Comparison of ENCODE assay signal across 8 cellular contexts in the genomic region with DNA sequence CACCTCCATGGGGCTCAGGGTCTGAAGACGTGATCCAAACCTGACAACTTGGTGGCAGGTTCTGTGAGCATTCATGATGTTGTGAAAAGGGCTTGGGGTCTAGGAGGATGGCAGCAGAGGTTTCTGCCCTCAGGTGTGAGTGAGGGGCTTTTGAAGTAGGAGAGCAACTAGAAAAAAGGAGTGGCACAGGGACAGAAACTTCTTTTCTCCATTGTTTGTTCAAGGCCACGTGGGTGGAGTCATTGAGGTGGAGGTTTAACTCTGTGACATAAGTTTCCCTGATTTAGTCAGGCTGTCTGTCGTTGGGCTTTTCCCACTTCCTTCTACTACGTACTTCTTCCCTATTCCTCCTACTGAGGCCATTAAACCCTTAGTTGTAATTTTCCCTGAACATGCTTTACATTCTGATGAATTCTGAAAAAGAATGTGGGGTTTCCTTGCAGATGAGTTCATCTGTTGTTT. TPM values are rescaled to one million over a fixed set of nuclear protein-coding genes. Genes with fewer than 3 reads are reported as not detected.
DNase-seq lines count a peak whose midpoint lies in the region; ATAC-seq and TF ChIP-seq lines count a peak whose summit lies in the region.

No MANE protein-coding gene starts in this region.

- peaks cover 31 to 45% of the 10 kb centered on the region in 2 donors for H3K36me3 Mint-ChIP-seq in CD4-positive, alpha-beta memory T cell
- H3K36me3 Mint-ChIP-seq in IgD-negative memory B cell, result peaks cover 18% of the 10 kb centered on the region
- H3K36me3 Mint-ChIP-seq in activated naive CD4-positive, alpha-beta T cell treated with anti-CD3 and anti-CD28 coated beads, Interleukin-2, amount 50 U/mL, for 72 hours, result peaks cover 45 to 53% of the 10 kb centered on the region in 2 donors

- DNase-seq in CD4-positive, alpha-beta memory T cell, result no peak
- peak; percentile 59 to 74 for DNase-seq in activated naive CD4-positive, alpha-beta T cell treated with anti-CD3 and anti-CD28 coated beads, Interleukin-2, amount 50 U/mL, for 72 hours (ENCODE audit: low spot score in 2 of 2)
- DNase-seq in kidney tubule cell (ENCODE audit: low spot score) (peak; percentile 93), testis (no peak), GM13976 (ENCODE audit: low spot score) (no peak), NCI-H1694 (lab: John Stamatoyannopoulos, UW) (no peak)

- peaks cover 7% of the 10 kb centered on the region for H3K36me3 ChIP-seq in CD4-positive, alpha-beta memory T cell (ENCODE audit: insufficient read depth, low read length)
- H3K36me3 ChIP-seq in testis (ENCODE audit: low read depth, missing control alignments), result no peaks in the 10 kb centered on the region

- ATAC-seq in activated naive CD4-positive, alpha-beta T cell treated with anti-CD3 and anti-CD28 coated beads, Interleukin-2, amount 50 U/mL, for 72 hours, result peak; percentile 42 to 52
- ATAC-seq in HG03139 (IDR thresholded peaks at IDR 0.05; ENCODE audit: unreplicated experiment), result no peak

- H3K4me1 Mint-ChIP-seq in CD4-positive, alpha-beta memory T cell, result peaks cover 71 to 86% (median 79%) of the 10 kb centered on the region in 4 donors
- H3K4me1 Mint-ChIP-seq in IgD-negative memory B cell, result peaks cover 64 to 76% (median 76%) of the 10 kb centered on the region in 3 donors

- in situ Hi-C loops in GM13976 (cut with MboI; ENCODE audit: low sequenced_read_pairs, unreplicated experiment), result no loop called here

- no peaks in the 10 kb centered on the region for H3K9me3 ChIP-seq in CD4-positive, alpha-beta memory T cell (ENCODE audit: control insufficient read depth in 1 of 2, low read length in 2 of 2)
- H3K9me3 ChIP-seq in testis, result no peaks in the 10 kb centered on the region

- CTCF ChIA-PET in CD4-positive, alpha-beta memory T cell (lab: Charles Lee; ENCODE audit: partially characterized antibody), result interaction anchor here (0.6 to 6.5 kb wide), 10 partner anchors 8 to 238 kb away, joined by 3 to 92 read pairs (median 6); partner anchors contain the start of gene CFLAR

- POLR2A ChIA-PET in CD4-positive, alpha-beta memory T cell (lab: Charles Lee; ENCODE audit: partially characterized antibody), result interaction anchor here (0.7 to 3.2 kb wide), 9 partner anchors 29 to 416 kb away, joined by 3 to 27 read pairs (median 5); partner anchors contain the start of genes CASP10, CLK1, NIF3L1 and ORC2

- WGBS in testis, 2 donors, result 49 to 53% methylated on average over 4 of the region's 4 CpGs

- H3K27ac Mint-ChIP-seq in CD4-positive, alpha-beta memory T cell, result peak overlapping the region; percentile 92 to 98 (median 97)
- peak overlapping the region; percentile 67 to 94 (median 93) for H3K27ac Mint-ChIP-seq in IgD-negative memory B cell
- H3K27ac Mint-ChIP-seq in activated naive CD4-positive, alpha-beta T cell treated with anti-CD3 and anti-CD28 coated beads, Interleukin-2, amount 50 U/mL, for 72 hours, result peak overlapping the region; percentile 96

- intact Hi-C loops in CD4-positive, alpha-beta memory T cell (cut with micrococcal nuclease), result no loop called here
- intact Hi-C loops in testis (cut with DNase I; ENCODE audit: low total_unique reads), result no loop called here

- TF ChIP-seq POLR2A in testis (IDR thresholded peaks at IDR 0.05), result no peak

- H3K4me1 ChIP-seq in CD4-positive, alpha-beta memory T cell (ENCODE audit: insufficient read depth, low read length), result peaks cover 94% of the 10 kb centered on the region
- H3K4me1 ChIP-seq in testis, result peaks cover 75% of the 10 kb centered on the region

- no peaks in the 10 kb centered on the region for H3K27me3 ChIP-seq in CD4-positive, alpha-beta memory T cell (ENCODE audit: insufficient read depth, low read length)
- H3K27me3 ChIP-seq in testis, result no peaks in the 10 kb centered on the region

- peak overlapping the region; percentile 91 for H3K27ac ChIP-seq in CD4-positive, alpha-beta memory T cell (ENCODE audit: low read depth, low read length)
- peak overlapping the region; percentile 61 to 100 for H3K27ac ChIP-seq in testis

- peak overlapping the region; percentile 74 to 90 (median 81) for H3K4me3 Mint-ChIP-seq in CD4-positive, alpha-beta memory T cell
- H3K4me3 Mint-ChIP-seq in IgD-negative memory B cell, result peak overlapping the region; percentile 57 to 88 (median 71)

- no peaks in the 10 kb centered on the region for H3K27me3 Mint-ChIP-seq in CD4-positive, alpha-beta memory T cell
- peaks cover 2% of the 10 kb centered on the region for H3K27me3 Mint-ChIP-seq in IgD-negative memory B cell

- TF ChIP-seq CTCF in testis (IDR thresholded peaks at IDR 0.05) (no peak), GM13976 (IDR thresholded peaks at IDR 0.05; ENCODE audit: borderline replicate concordance, control extremely low read depth, extremely low read depth, insufficient read depth, missing control alignments) (no peak)

- H3K9me3 Mint-ChIP-seq in CD4-positive, alpha-beta memory T cell, result no peaks in the 10 kb centered on the region
- no peaks in the 10 kb centered on the region for H3K9me3 Mint-ChIP-seq in IgD-negative memory B cell
- H3K9me3 Mint-ChIP-seq in activated naive CD4-positive, alpha-beta T cell treated with anti-CD3 and anti-CD28 coated beads, Interleukin-2, amount 50 U/mL, for 72 hours, result no peaks in the 10 kb centered on the region

- peak overlapping the region in 1 of 2 donors; percentile 33 for H3K4me3 ChIP-seq in CD4-positive, alpha-beta memory T cell (ENCODE audit: low read length in 2 of 2)
- no peak overlapping the region for H3K4me3 ChIP-seq in testis

RNA-seq across cellular contexts. Expression of gene CFLAR, which starts 13.1 kb away (rescaled TPM):
- total RNA-seq in CD4-positive, alpha-beta memory T cell, result 100 to 1,000 TPM; 222 to 235 TPM
- polyA plus RNA-seq in CD4-positive, alpha-beta memory T cell, result 100 to 1,000 TPM; 127 to 155 TPM
- polyA plus RNA-seq in IgD-negative memory B cell (104 TPM), testis (ENCODE audit: insufficient read depth, low read depth, low replicate concordance) (51.1 TPM)
- total RNA-seq in activated naive CD4-positive, alpha-beta T cell treated with anti-CD3 and anti-CD28 coated beads, Interleukin-2, amount 50 U/mL, for 72 hours, result 100 to 1,000 TPM; 275 to 321 TPM
- 100 to 1,000 TPM; 117 to 137 TPM for total RNA-seq in testis

RNA-seq across cellular contexts. Expression of gene CASP10, which starts 53.9 kb away (rescaled TPM):
- total RNA-seq in CD4-positive, alpha-beta memory T cell, result 10 to 100 TPM; 30.6 to 36.6 TPM
- polyA plus RNA-seq in CD4-positive, alpha-beta memory T cell, result 10 to 100 TPM; 15.3 to 15.5 TPM
- polyA plus RNA-seq in IgD-negative memory B cell, result 14.9 TPM
- total RNA-seq in activated naive CD4-positive, alpha-beta T cell treated with anti-CD3 and anti-CD28 coated beads, Interleukin-2, amount 50 U/mL, for 72 hours, result 10 to 100 TPM; 23.5 to 25.1 TPM
- total RNA-seq in testis, result 10 to 100 TPM in 1 of 2 donors, 1 to 10 TPM in 1; 5.2 to 10.4 TPM
- polyA plus RNA-seq in testis (ENCODE audit: insufficient read depth, low read depth, low replicate concordance), result 2.4 TPM

RNA-seq across cellular contexts. Expression of gene NDUFB3, which starts 57.3 kb away (rescaled TPM):
- 10 to 100 TPM; 48.7 to 53.6 TPM for total RNA-seq in CD4-positive, alpha-beta memory T cell
- 100 to 1,000 TPM; 261 to 298 TPM for polyA plus RNA-seq in CD4-positive, alpha-beta memory T cell
- 188 TPM for polyA plus RNA-seq in IgD-negative memory B cell
- total RNA-seq in activated naive CD4-positive, alpha-beta T cell treated with anti-CD3 and anti-CD28 coated beads, Interleukin-2, amount 50 U/mL, for 72 hours, result 100 to 1,000 TPM; 112 to 128 TPM
- total RNA-seq in testis, result 10 to 100 TPM; 46.8 to 56.2 TPM
- polyA plus RNA-seq in testis (ENCODE audit: insufficient read depth, low read depth, low replicate concordance), result 129 TPM

RNA-seq across cellular contexts. Expression of gene HYCC2, which starts 57.6 kb away (rescaled TPM):
- total RNA-seq in CD4-positive, alpha-beta memory T cell, result 10 to 100 TPM; 33.1 to 36.4 TPM
- polyA plus RNA-seq in CD4-positive, alpha-beta memory T cell, result 10 to 100 TPM; 23.5 to 25.2 TPM
- polyA plus RNA-seq in IgD-negative memory B cell (15.1 TPM), testis (ENCODE audit: insufficient read depth, low read depth, low replicate concordance) (10.7 TPM)
- total RNA-seq in activated naive CD4-positive, alpha-beta T cell treated with anti-CD3 and anti-CD28 coated beads, Interleukin-2, amount 50 U/mL, for 72 hours, result 10 to 100 TPM; 20.1 to 42.1 TPM
- total RNA-seq in testis, result 10 to 100 TPM; 26.8 to 27.9 TPM

Comparison
In these comparisons a context has a peak if more than half of its experiments do, and no peak if none do; other contexts are left out.
1. DNase-seq: peak in activated naive CD4-positive, alpha-beta T cell treated with anti-CD3 and anti-CD28 coated beads, Interleukin-2, amount 50 U/mL, for 72 hours (2 of 2) and kidney tubule cell (single experiment); none in CD4-positive, alpha-beta memory T cell (0 of 5), testis (single experiment), GM13976 (single experiment) and NCI-H1694 (single experiment).
2. Peak in every context shown above with its lines, with median percentiles within 50 percentile points of each other: H3K27ac Mint-ChIP-seq.